In genomic region chr2:44169155-44169898, GRCh38 we compare ENCODE assay signal across 1 cellular context.
TF ChIP-seq lines count a peak whose summit lies in the region.

No MANE protein-coding gene starts in this region.

TF ChIP-seq in HepG2, 621 proteins besides CTCF, POLR2A, EP300 and RAD21 (continued from another document and continues in another):
- no peak for TF ChIP-seq ARID5B (CRISPR knock-in tag; IDR thresholded peaks at IDR 0.05)
- no peak for TF ChIP-seq THYN1 (CRISPR knock-in tag; IDR thresholded peaks at IDR 0.05; ENCODE audit: borderline replicate concordance, low read depth)
- TF ChIP-seq ATF2 (CRISPR knock-in tag; IDR thresholded peaks at IDR 0.05), result no peak
- TF ChIP-seq ZNF776 (CRISPR knock-in tag; IDR thresholded peaks at IDR 0.05), result no peak
- TF ChIP-seq ZNF570 (CRISPR knock-in tag; IDR thresholded peaks at IDR 0.05; ENCODE audit: borderline replicate concordance), result no peak
- peak; percentile 17; the same call in 1 of the 2 replicates for TF ChIP-seq ETV6 (CRISPR knock-in tag; conservative IDR thresholded peaks at IDR 0.05)
- no peak for TF ChIP-seq ZNF276 (CRISPR knock-in tag; IDR thresholded peaks at IDR 0.05; ENCODE audit: low read depth)
- TF ChIP-seq ZNF569 (CRISPR knock-in tag; IDR thresholded peaks at IDR 0.05; ENCODE audit: borderline replicate concordance), result no peak
- no peak for TF ChIP-seq ZFP36L2 (CRISPR knock-in tag; IDR thresholded peaks at IDR 0.05)
- peak; percentile 13; the same call in 1 of the 2 replicates for TF ChIP-seq NRL (CRISPR knock-in tag; IDR thresholded peaks at IDR 0.05; ENCODE audit: borderline replicate concordance)
- no peak for TF ChIP-seq BRD4 (CRISPR knock-in tag; IDR thresholded peaks at IDR 0.05)
- no peak for TF ChIP-seq ZNF275 (CRISPR knock-in tag; IDR thresholded peaks at IDR 0.05; ENCODE audit: borderline replicate concordance)
- TF ChIP-seq PLSCR1 (CRISPR knock-in tag; IDR thresholded peaks at IDR 0.05; ENCODE audit: borderline replicate concordance), result no peak
- TF ChIP-seq CHCHD3 (CRISPR knock-in tag; IDR thresholded peaks at IDR 0.05), result peak; percentile 35; the same call in 1 of the 2 replicates
- 0 out of 2 replicates have a peak, but pooled peaks have one; percentile 53 for TF ChIP-seq ZNF766 (CRISPR knock-in tag; IDR thresholded peaks at IDR 0.05; ENCODE audit: borderline replicate concordance)
- TF ChIP-seq, protein P1, sequence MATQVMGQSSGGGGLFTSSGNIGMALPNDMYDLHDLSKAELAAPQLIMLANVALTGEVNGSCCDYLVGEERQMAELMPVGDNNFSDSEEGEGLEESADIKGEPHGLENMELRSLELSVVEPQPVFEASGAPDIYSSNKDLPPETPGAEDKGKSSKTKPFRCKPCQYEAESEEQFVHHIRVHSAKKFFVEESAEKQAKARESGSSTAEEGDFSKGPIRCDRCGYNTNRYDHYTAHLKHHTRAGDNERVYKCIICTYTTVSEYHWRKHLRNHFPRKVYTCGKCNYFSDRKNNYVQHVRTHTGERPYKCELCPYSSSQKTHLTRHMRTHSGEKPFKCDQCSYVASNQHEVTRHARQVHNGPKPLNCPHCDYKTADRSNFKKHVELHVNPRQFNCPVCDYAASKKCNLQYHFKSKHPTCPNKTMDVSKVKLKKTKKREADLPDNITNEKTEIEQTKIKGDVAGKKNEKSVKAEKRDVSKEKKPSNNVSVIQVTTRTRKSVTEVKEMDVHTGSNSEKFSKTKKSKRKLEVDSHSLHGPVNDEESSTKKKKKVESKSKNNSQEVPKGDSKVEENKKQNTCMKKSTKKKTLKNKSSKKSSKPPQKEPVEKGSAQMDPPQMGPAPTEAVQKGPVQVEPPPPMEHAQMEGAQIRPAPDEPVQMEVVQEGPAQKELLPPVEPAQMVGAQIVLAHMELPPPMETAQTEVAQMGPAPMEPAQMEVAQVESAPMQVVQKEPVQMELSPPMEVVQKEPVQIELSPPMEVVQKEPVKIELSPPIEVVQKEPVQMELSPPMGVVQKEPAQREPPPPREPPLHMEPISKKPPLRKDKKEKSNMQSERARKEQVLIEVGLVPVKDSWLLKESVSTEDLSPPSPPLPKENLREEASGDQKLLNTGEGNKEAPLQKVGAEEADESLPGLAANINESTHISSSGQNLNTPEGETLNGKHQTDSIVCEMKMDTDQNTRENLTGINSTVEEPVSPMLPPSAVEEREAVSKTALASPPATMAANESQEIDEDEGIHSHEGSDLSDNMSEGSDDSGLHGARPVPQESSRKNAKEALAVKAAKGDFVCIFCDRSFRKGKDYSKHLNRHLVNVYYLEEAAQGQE (IDR thresholded peaks at IDR 0.05; ENCODE audit: borderline replicate concordance in 1 of 2, low read depth in 1 of 2, low read length in 2 of 2), result no peak
- TF ChIP-seq SATB2 (CRISPR knock-in tag; IDR thresholded peaks at IDR 0.05), result no peak; the same call in 1 of the 2 replicates
- TF ChIP-seq, protein P2, sequence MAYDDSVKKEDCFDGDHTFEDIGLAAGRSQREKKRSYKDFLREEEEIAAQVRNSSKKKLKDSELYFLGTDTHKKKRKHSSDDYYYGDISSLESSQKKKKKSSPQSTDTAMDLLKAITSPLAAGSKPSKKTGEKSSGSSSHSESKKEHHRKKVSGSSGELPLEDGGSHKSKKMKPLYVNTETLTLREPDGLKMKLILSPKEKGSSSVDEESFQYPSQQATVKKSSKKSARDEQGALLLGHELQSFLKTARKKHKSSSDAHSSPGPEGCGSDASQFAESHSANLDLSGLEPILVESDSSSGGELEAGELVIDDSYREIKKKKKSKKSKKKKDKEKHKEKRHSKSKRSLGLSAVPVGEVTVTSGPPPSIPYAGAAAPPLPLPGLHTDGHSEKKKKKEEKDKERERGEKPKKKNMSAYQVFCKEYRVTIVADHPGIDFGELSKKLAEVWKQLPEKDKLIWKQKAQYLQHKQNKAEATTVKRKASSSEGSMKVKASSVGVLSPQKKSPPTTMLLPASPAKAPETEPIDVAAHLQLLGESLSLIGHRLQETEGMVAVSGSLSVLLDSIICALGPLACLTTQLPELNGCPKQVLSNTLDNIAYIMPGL (CRISPR knock-in tag; IDR thresholded peaks at IDR 0.05; ENCODE audit: borderline replicate concordance in 1 of 2, low read depth in 1 of 2), result peak in 1 of 2 experiments; percentile 62; a peak in 1 of 4 replicates
- TF ChIP-seq ZBTB10 (CRISPR knock-in tag; IDR thresholded peaks at IDR 0.05; ENCODE audit: borderline replicate concordance), result no peak
- TF ChIP-seq TFDP2 (CRISPR knock-in tag; IDR thresholded peaks at IDR 0.05), result no peak
- TF ChIP-seq MTF2 (CRISPR knock-in tag; IDR thresholded peaks at IDR 0.05; ENCODE audit: borderline replicate concordance), result no peak
- no peak for TF ChIP-seq POLR2AphosphoS2 (IDR thresholded peaks at IDR 0.05; ENCODE audit: low read depth, low read length)
- TF ChIP-seq CBX2 (IDR thresholded peaks at IDR 0.05; ENCODE audit: low read depth, low read length), result no peak
- no peak for TF ChIP-seq CBX2 (CRISPR knock-in tag; IDR thresholded peaks at IDR 0.05; ENCODE audit: low read depth)
- TF ChIP-seq GATAD1 (CRISPR knock-in tag; IDR thresholded peaks at IDR 0.05), result no peak
- TF ChIP-seq ZNF747 (CRISPR knock-in tag; IDR thresholded peaks at IDR 0.05; ENCODE audit: borderline replicate concordance), result no peak
- TF ChIP-seq FOSL2 (CRISPR knock-in tag; IDR thresholded peaks at IDR 0.05), result no peak
- TF ChIP-seq, protein P3, sequence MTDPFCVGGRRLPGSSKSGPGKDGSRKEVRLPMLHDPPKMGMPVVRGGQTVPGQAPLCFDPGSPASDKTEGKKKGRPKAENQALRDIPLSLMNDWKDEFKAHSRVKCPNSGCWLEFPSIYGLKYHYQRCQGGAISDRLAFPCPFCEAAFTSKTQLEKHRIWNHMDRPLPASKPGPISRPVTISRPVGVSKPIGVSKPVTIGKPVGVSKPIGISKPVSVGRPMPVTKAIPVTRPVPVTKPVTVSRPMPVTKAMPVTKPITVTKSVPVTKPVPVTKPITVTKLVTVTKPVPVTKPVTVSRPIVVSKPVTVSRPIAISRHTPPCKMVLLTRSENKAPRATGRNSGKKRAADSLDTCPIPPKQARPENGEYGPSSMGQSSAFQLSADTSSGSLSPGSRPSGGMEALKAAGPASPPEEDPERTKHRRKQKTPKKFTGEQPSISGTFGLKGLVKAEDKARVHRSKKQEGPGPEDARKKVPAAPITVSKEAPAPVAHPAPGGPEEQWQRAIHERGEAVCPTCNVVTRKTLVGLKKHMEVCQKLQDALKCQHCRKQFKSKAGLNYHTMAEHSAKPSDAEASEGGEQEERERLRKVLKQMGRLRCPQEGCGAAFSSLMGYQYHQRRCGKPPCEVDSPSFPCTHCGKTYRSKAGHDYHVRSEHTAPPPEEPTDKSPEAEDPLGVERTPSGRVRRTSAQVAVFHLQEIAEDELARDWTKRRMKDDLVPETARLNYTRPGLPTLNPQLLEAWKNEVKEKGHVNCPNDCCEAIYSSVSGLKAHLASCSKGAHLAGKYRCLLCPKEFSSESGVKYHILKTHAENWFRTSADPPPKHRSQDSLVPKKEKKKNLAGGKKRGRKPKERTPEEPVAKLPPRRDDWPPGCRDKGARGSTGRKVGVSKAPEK (CRISPR knock-in tag; IDR thresholded peaks at IDR 0.05; ENCODE audit: borderline replicate concordance), result no peak
- no peak for TF ChIP-seq ZSCAN21 (CRISPR knock-in tag; IDR thresholded peaks at IDR 0.05; ENCODE audit: borderline replicate concordance)
- TF ChIP-seq ELF3 (CRISPR knock-in tag; IDR thresholded peaks at IDR 0.05), result peak; percentile 82
